ENCODE assay signal across 2 cellular contexts in genomic region chr13:50080158-50080855, GRCh38.
TF ChIP-seq lines count a peak whose summit lies in the region.

No MANE protein-coding gene starts in this region.

TF ChIP-seq in IMR-90, 13 proteins besides CTCF, POLR2A, EP300 and RAD21:
- TF ChIP-seq CHD1 (IDR thresholded peaks at IDR 0.05; ENCODE audit: low read depth, low read length) (no peak), MXI1 (IDR thresholded peaks at IDR 0.05; ENCODE audit: borderline replicate concordance, low read depth, low read length) (no peak)

TF ChIP-seq in liver, 16 proteins besides CTCF, POLR2A, EP300 and RAD21:
- TF ChIP-seq HNF4A (conservative IDR thresholded peaks at IDR 0.05): no peak
- no peak for TF ChIP-seq SP1 (IDR thresholded peaks at IDR 0.05)
- TF ChIP-seq YY1 (IDR thresholded peaks at IDR 0.05): no peak
- TF ChIP-seq HNF4G (IDR thresholded peaks at IDR 0.05): no peak
- TF ChIP-seq TAF1 (conservative IDR thresholded peaks at IDR 0.05): no peak
- TF ChIP-seq RXRA (IDR thresholded peaks at IDR 0.05): no peak
